ENCODE assay signal across 22 cellular contexts in the genomic region with DNA sequence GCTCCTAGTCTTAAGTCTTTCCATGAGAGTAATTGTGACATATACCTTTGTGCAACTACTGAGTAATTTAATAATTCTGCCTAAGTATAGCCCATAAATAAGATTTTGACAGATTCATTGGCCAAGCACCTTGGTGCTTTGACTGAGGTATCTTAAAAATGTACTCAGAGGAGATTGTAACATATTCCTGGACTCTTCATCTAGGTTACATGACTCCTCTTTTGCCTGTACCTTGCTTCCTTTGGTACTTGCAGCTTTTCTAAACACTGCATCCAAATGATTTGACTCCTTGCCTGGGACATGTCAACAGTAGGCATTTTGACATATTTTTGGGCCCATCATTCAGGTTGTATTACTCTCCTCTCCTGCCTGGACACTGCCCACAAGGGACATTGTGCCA.
"Had no signal": no experiment of that assay in that cellular context is flagged by ENCODE, and none has a peak within 500 bp of the region (broad histone marks: within the 10 kb centered on the region; RNA-seq: fewer than 3 reads in every experiment).

No MANE protein-coding gene starts in this region.

- H3K27me3 ChIP-seq: colonic mucosa, dorsolateral prefrontal cortex, esophagus muscularis mucosa, foreskin keratinocyte, gastroesophageal sphincter, heart left ventricle, heart right ventricle had no signal

- H3K4me1 ChIP-seq: colonic mucosa, esophagus muscularis mucosa, foreskin keratinocyte, gastroesophageal sphincter, heart left ventricle, heart right ventricle had no signal

- H3K4me3 ChIP-seq: colonic mucosa, coronary artery, dorsolateral prefrontal cortex, esophagus muscularis mucosa, gastroesophageal sphincter, heart left ventricle, heart right ventricle had no signal

- H3K36me3 ChIP-seq: colonic mucosa, esophagus muscularis mucosa, gastroesophageal sphincter, heart left ventricle, heart right ventricle had no signal

- ATAC-seq: effector memory CD8-positive, alpha-beta T cell; esophagus mucosa; foreskin keratinocyte; gastroesophageal sphincter; heart left ventricle; heart right ventricle had no signal

- H3K9me3 ChIP-seq: colonic mucosa, esophagus muscularis mucosa, gastroesophageal sphincter, heart left ventricle, heart right ventricle had no signal

- DNase-seq: colonic mucosa; cortex of kidney; dermis blood vessel endothelial cell; dorsolateral prefrontal cortex; effector CD4-positive, alpha-beta T cell; effector CD8-positive, alpha-beta T cell; effector memory CD4-positive, alpha-beta T cell; effector memory CD8-positive, alpha-beta T cell; endodermal cell; erythroblast; foreskin fibroblast; foreskin keratinocyte; foreskin melanocyte; glutamatergic neuron; head of caudate nucleus; heart left ventricle; heart right ventricle had no signal

- H3K27ac ChIP-seq: colonic mucosa, coronary artery, dorsolateral prefrontal cortex, epithelial cell of prostate, esophagus muscularis mucosa, foreskin keratinocyte, gastroesophageal sphincter, heart left ventricle, heart right ventricle had no signal
